10 cellular contexts compared by ENCODE assay signal in the genomic region with DNA sequence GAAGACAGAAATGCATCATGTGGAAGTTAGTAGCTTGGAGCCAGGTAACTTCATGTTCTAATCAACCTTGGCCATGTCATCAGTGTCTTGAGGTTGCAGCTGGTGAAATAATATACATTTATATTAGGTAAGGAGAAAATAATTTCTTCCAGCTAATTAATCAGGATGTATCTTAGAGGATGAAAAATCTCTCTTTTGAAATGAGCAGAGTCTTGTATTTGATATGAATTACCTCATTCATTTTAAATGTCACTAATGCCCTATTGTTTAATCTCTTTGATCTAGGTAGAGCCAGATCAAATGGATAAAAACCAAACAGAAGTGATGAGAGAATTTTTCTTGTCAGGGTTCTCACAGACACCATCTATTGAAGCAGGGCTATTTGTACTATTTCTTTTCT. TPM values are rescaled to one million over a fixed set of nuclear protein-coding genes. Genes with fewer than 3 reads are reported as not detected.
"Had no signal": no experiment of that assay in that cellular context is flagged by ENCODE, and none has a peak within 500 bp of the region (broad histone marks: within the 10 kb centered on the region; RNA-seq: fewer than 3 reads in every experiment).

Gene OR4Q2 (plus strand): TSS at position 301 of the 400 bp plus-strand sequence.

- H3K4me2 ChIP-seq: KMS-11 had no signal

- DNase-seq: IMR-90, KBM-7, KG1 had no signal

- H3K9ac ChIP-seq: KMS-11 had no signal

- ATAC-seq: HepG2 had no signal

- H3K27ac ChIP-seq: HL-60, KMS-11 had no signal

- FAIRE-seq: HepG2, HTR-8/SVneo had no signal

RNA-seq across cellular contexts. Expression of gene OR4Q2, which starts in this region (rescaled TPM):
- total RNA-seq: HepG2, HT-29, HT1080, IMR-90 had no signal
- polyA plus RNA-seq: HepG2, IgD-negative memory B cell, IMR-90 had no signal
